In the genomic region with DNA sequence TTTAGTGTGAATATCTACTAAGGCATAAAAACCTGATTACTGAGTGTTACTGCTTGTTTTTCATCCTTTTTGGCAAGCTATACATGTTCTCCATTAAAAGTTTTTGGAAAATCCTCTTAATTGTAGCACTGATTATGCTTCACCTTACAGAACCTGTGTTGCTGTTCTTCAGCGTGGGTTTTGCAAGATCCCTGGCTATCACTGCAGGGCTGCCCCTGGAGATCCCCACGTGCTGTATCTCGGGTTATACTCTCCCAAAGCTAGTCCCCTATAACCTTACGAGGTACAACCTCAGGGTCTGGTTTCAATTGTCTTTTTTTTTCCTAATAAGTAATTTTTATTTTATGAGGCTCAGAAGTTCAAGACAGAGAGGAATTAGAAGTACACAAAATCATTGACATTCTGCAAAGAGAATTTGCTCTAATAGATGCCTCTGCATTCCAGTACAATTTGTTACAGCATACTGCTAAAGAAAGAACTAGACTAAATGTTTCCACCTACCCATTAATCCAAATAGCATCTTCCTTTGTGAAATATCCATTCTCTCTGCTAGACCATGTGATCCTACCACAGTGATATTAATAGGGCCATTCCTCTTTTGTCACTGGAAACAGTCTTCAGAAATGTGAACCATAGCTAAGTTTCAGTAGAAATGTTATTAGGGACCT, we compare ENCODE assay signal across 18 cellular contexts. TPM values are rescaled to one million over a fixed set of nuclear protein-coding genes. Genes with fewer than 3 reads are reported as not detected.
DNase-seq lines count a peak whose midpoint lies in the region; ATAC-seq and TF ChIP-seq lines count a peak whose summit lies in the region.
"Had no signal": no experiment of that assay in that cellular context is flagged by ENCODE, and none has a peak within 500 bp of the region (broad histone marks: within the 10 kb centered on the region; RNA-seq: fewer than 3 reads in every experiment).

No MANE protein-coding gene starts in this region.

- H3F3A ChIP-seq in GM23338 (replicated peaks; ENCODE audit: low read depth) = no peaks in the 10 kb centered on the region

- H3K27me3 Mint-ChIP-seq in GM23338 (ENCODE audit: insufficient read depth, low read depth, poor library complexity) = no peaks in the 10 kb centered on the region

- no peaks in the 10 kb centered on the region for H3K79me2 ChIP-seq in GM23338 (replicated peaks; ENCODE audit: insufficient read depth)

- H3K36me3 Mint-ChIP-seq in GM23338 (ENCODE audit: low read depth) = no peaks in the 10 kb centered on the region
- H3K36me3 Mint-ChIP-seq: CD14-positive monocyte; CD4-positive, alpha-beta memory T cell had no signal

- DNase-seq in DMS 273 (lab: John Stamatoyannopoulos, UW; ENCODE audit: unreplicated experiment) (peak; percentile 12), DMS 273 treated with DMSO at 0.1 percent for 48 hours (lab: John Stamatoyannopoulos, UW) (no peak), GM23338 (ENCODE audit: low spot score) (peak; percentile 11), kidney glomerular epithelial cell (lab: John Stamatoyannopoulos, UW) (no peak)
- no peak for DNase-seq in stimulated activated naive CD8-positive, alpha-beta T cell treated with anti-CD3 and anti-CD28 coated beads, Interleukin-15, Interleukin-2, amounts not matched to agents 100 U/mL and 50 U/mL, for 24 hours
- DNase-seq in stimulated activated naive CD4-positive, alpha-beta T cell treated with Interleukin-2 at 50 U/mL for 16 hours (lab: John Stamatoyannopoulos, UW) = no peak
- DNase-seq: AML-193; CD4-positive, alpha-beta memory T cell; GDM1; GM23248; HCEC 1CT; IMR-90 had no signal

- H3K4me1 Mint-ChIP-seq in GM23338 = peaks cover 17% of the 10 kb centered on the region
- H3K4me1 Mint-ChIP-seq: CD14-positive monocyte had no signal

- H2AFZ ChIP-seq in GM23338 (no peak overlapping the region), neuron (ENCODE audit: low read depth, low read length) (peak overlapping the region; percentile 22)
- H2AFZ ChIP-seq: GM23248 had no signal

- H4K20me1 ChIP-seq in GM23338 (replicated peaks; ENCODE audit: insufficient read depth) = no peaks in the 10 kb centered on the region
- H4K20me1 ChIP-seq: BLaER1 had no signal

- H3K4me2 ChIP-seq in GM23338 = no peak overlapping the region
- H3K4me2 ChIP-seq: A549, BLaER1 had no signal

- H3K27me3 ChIP-seq in GM23338 (ENCODE audit: insufficient read depth) = no peaks in the 10 kb centered on the region
- no peaks in the 10 kb centered on the region for H3K27me3 ChIP-seq in neuron (ENCODE audit: insufficient read depth, low read length)
- H3K27me3 ChIP-seq: BLaER1 had no signal

- H3K9me3 Mint-ChIP-seq in GM23338 = no peaks in the 10 kb centered on the region
- H3K9me3 Mint-ChIP-seq: CD4-positive, alpha-beta memory T cell had no signal

- H3K4me1 ChIP-seq in GM23338 (ENCODE audit: insufficient read depth) (peaks cover 4% of the 10 kb centered on the region; the same call in 1 of the 2 replicates), neuron (ENCODE audit: insufficient read depth, low read length) (no peaks in the 10 kb centered on the region)
- H3K4me1 ChIP-seq: A549, BLaER1 had no signal

- no peaks in the 10 kb centered on the region for H3K9me3 ChIP-seq in neuron (ENCODE audit: low read length)
- H3K9me3 ChIP-seq: A549, BLaER1 had no signal

- H3K9me2 ChIP-seq in GM23338 (ENCODE audit: insufficient read depth) = no peaks in the 10 kb centered on the region

- no peak overlapping the region for H3K27ac ChIP-seq in GM23338 (ENCODE audit: low read depth)
- H3K27ac ChIP-seq: 22Rv1, A549, BLaER1, GM23248 had no signal

- H3K27ac Mint-ChIP-seq in GM23338 = no peak overlapping the region
- H3K27ac Mint-ChIP-seq: CD4-positive, alpha-beta memory T cell had no signal

- H3K4me3 ChIP-seq in GM23338 (no peak overlapping the region), neuron (ENCODE audit: low read length) (no peak overlapping the region)
- H3K4me3 ChIP-seq: A549, BLaER1, GM23248, K562 had no signal

- TF ChIP-seq CTCF in GM23338 (conservative IDR thresholded peaks at IDR 0.05; ENCODE audit: low read depth in 2 of 2) = no peak

- H3K36me3 ChIP-seq in GM23338 (ENCODE audit: insufficient read depth) = no peaks in the 10 kb centered on the region
- H3K36me3 ChIP-seq in neuron (ENCODE audit: insufficient read depth, low read length) = no peaks in the 10 kb centered on the region
- H3K36me3 ChIP-seq: BLaER1 had no signal

- H3K4me3 Mint-ChIP-seq in GM23338 = no peak overlapping the region
- H3K4me3 Mint-ChIP-seq: CD14-positive monocyte; CD4-positive, alpha-beta memory T cell had no signal

- ATAC-seq in GM23338 = peak; percentile 62
- no peak for ATAC-seq in stimulated activated naive CD8-positive, alpha-beta T cell treated with anti-CD3 and anti-CD28 coated beads, Interleukin-15, Interleukin-2, amounts not matched to agents 100 U/mL and 50 U/mL, for 24 hours
- ATAC-seq: A549, K562 had no signal

TF ChIP-seq in GM23338, 12 proteins besides CTCF, POLR2A, EP300 and RAD21:
- TF ChIP-seq, protein P1, sequence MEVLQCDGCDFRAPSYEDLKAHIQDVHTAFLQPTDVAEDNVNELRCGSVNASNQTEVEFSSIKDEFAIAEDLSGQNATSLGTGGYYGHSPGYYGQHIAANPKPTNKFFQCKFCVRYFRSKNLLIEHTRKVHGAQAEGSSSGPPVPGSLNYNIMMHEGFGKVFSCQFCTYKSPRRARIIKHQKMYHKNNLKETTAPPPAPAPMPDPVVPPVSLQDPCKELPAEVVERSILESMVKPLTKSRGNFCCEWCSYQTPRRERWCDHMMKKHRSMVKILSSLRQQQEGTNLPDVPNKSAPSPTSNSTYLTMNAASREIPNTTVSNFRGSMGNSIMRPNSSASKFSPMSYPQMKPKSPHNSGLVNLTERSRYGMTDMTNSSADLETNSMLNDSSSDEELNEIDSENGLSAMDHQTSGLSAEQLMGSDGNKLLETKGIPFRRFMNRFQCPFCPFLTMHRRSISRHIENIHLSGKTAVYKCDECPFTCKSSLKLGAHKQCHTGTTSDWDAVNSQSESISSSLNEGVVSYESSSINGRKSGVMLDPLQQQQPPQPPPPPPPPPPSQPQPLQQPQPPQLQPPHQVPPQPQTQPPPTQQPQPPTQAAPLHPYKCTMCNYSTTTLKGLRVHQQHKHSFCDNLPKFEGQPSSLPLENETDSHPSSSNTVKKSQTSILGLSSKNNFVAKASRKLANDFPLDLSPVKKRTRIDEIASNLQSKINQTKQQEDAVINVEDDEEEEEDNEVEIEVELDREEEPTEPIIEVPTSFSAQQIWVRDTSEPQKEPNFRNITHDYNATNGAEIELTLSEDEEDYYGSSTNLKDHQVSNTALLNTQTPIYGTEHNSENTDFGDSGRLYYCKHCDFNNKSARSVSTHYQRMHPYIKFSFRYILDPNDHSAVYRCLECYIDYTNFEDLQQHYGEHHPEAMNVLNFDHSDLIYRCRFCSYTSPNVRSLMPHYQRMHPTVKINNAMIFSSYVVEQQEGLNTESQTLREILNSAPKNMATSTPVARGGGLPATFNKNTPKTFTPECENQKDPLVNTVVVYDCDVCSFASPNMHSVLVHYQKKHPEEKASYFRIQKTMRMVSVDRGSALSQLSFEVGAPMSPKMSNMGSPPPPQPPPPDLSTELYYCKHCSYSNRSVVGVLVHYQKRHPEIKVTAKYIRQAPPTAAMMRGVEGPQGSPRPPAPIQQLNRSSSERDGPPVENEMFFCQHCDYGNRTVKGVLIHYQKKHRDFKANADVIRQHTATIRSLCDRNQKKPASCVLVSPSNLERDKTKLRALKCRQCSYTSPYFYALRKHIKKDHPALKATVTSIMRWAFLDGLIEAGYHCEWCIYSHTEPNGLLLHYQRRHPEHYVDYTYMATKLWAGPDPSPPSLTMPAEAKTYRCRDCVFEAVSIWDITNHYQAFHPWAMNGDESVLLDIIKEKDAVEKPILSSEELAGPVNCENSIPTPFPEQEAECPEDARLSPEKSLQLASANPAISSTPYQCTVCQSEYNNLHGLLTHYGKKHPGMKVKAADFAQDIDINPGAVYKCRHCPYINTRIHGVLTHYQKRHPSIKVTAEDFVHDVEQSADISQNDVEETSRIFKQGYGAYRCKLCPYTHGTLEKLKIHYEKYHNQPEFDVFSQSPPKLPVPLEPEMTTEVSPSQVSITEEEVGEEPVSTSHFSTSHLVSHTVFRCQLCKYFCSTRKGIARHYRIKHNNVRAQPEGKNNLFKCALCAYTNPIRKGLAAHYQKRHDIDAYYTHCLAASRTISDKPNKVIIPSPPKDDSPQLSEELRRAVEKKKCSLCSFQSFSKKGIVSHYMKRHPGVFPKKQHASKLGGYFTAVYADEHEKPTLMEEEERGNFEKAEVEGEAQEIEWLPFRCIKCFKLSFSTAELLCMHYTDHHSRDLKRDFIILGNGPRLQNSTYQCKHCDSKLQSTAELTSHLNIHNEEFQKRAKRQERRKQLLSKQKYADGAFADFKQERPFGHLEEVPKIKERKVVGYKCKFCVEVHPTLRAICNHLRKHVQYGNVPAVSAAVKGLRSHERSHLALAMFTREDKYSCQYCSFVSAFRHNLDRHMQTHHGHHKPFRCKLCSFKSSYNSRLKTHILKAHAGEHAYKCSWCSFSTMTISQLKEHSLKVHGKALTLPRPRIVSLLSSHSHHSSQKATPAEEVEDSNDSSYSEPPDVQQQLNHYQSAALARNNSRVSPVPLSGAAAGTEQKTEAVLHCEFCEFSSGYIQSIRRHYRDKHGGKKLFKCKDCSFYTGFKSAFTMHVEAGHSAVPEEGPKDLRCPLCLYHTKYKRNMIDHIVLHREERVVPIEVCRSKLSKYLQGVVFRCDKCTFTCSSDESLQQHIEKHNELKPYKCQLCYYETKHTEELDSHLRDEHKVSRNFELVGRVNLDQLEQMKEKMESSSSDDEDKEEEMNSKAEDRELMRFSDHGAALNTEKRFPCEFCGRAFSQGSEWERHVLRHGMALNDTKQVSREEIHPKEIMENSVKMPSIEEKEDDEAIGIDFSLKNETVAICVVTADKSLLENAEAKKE (CRISPR knock-in tag; IDR thresholded peaks at IDR 0.05) = no peak
- TF ChIP-seq ZNF114 (CRISPR knock-in tag; IDR thresholded peaks at IDR 0.05) = no peak
- TF ChIP-seq STAT1 (IDR thresholded peaks at IDR 0.05; ENCODE audit: unreplicated experiment) = no peak
- no peak for TF ChIP-seq CREB1 (CRISPR knock-in tag; IDR thresholded peaks at IDR 0.05; ENCODE audit: low read depth)
- TF ChIP-seq JUNB (IDR thresholded peaks at IDR 0.05; ENCODE audit: unreplicated experiment) = no peak
- TF ChIP-seq EZH2 (IDR thresholded peaks at IDR 0.05; ENCODE audit: low read depth, unreplicated experiment) = no peak
- no peak for TF ChIP-seq EZH2phosphoT487 (IDR thresholded peaks at IDR 0.05; ENCODE audit: unreplicated experiment)
- TF ChIP-seq NANOG (IDR thresholded peaks at IDR 0.05; ENCODE audit: borderline replicate concordance) = no peak
- TF ChIP-seq ZNF331 (CRISPR knock-in tag; IDR thresholded peaks at IDR 0.05; ENCODE audit: low read depth) = no peak

RNA-seq across cellular contexts. Expression of a gene that starts 25.8 kb away (rescaled TPM):
- 5.0 and 7.3 TPM in 2 replicates for total RNA-seq in GM23338 (2014; rRNA removed; shearing (Covaris generic))
- polyA plus RNA-seq in GM23338 (2016; fragmentation: Nextera tagmentation; extraction: Ambion mirVana) = 3.4 and 4.2 TPM in 2 replicates
- polyA plus RNA-seq: A549, K562 had no signal

Comparison
In these comparisons a context has a peak if more than half of its experiments do, and no peak if none do; other contexts are left out.
1. DNase-seq: peak in DMS 273 (single experiment) and GM23338 (single experiment); none in DMS 273 treated with DMSO at 0.1 percent for 48 hours (single experiment), kidney glomerular epithelial cell (single experiment), stimulated activated naive CD8-positive, alpha-beta T cell treated with anti-CD3 and anti-CD28 coated beads, Interleukin-15, Interleukin-2, amounts not matched to agents 100 U/mL and 50 U/mL, for 24 hours (single experiment) and stimulated activated naive CD4-positive, alpha-beta T cell treated with Interleukin-2 at 50 U/mL for 16 hours (single experiment).